ENCODE assay signal across 15 cellular contexts in genomic region chr6:36717231-36717825, GRCh38. TPM values are rescaled to one million over a fixed set of nuclear protein-coding genes. Genes with fewer than 3 reads are reported as not detected.
"Had no signal": no experiment of that assay in that cellular context is flagged by ENCODE, and none has a peak within 500 bp of the region (broad histone marks: within the 10 kb centered on the region; RNA-seq: fewer than 3 reads in every experiment).

No MANE protein-coding gene starts in this region.

- DNase-seq: activated CD4-positive, alpha-beta T cell treated with anti-CD3 and anti-CD28 coated beads for 4 hours; activated CD8-positive, alpha-beta memory T cell treated with anti-CD3 and anti-CD28 coated beads for 24 hours; foreskin keratinocyte; heart left ventricle; nephron progenitor cell; pancreas; T1000 had no signal

- H3K4me3 ChIP-seq: ascending aorta, heart left ventricle, pancreas, SJSA1, tibial nerve had no signal

- H3K4me3 Mint-ChIP-seq: nephron progenitor cell had no signal

- ATAC-seq: heart left ventricle, pancreas had no signal

- H3K27ac ChIP-seq: ascending aorta, heart left ventricle, pancreas, SJSA1, tibial nerve, VCaP had no signal

- H3K4me1 ChIP-seq: ascending aorta, heart left ventricle, pancreas, SJSA1, tibial nerve had no signal

- H3K27me3 ChIP-seq: ascending aorta, heart left ventricle, pancreas, SJSA1, tibial nerve had no signal

- H3K9me3 Mint-ChIP-seq: activated T-helper 2 cell treated with anti-CD3 and anti-CD28 coated beads, Interferon-gamma antibody, Interleukin-2, Interleukin-4, amounts not matched to agents 10 μg/mL and 5 μg/mL and 100 μg/mL, durations not matched to agents 14 hours and 24 hours and 36 hours; nephron progenitor cell had no signal

- H3K36me3 ChIP-seq: ascending aorta, heart left ventricle, pancreas, SJSA1, tibial nerve had no signal

- H3K9me3 ChIP-seq: ascending aorta, heart left ventricle, pancreas, SJSA1, tibial nerve had no signal

- H3K27ac Mint-ChIP-seq: activated T-helper 2 cell treated with anti-CD3 and anti-CD28 coated beads, Interferon-gamma antibody, Interleukin-2, Interleukin-4, amounts not matched to agents 10 μg/mL and 5 μg/mL and 100 μg/mL, durations not matched to agents 14 hours and 24 hours and 36 hours; nephron progenitor cell had no signal

RNA-seq across cellular contexts. Expression of gene RAB44, which starts 19.7 kb away (rescaled TPM):
- total RNA-seq: activated T-helper 2 cell treated with anti-CD3 and anti-CD28 coated beads, Interferon-gamma antibody, Interleukin-2, Interleukin-4, amounts not matched to agents 10 μg/mL and 5 μg/mL and 100 μg/mL, durations not matched to agents 14 hours and 24 hours and 36 hours; foreskin keratinocyte; lung microvascular endothelial cell; renal cortical epithelial cell; SJSA1; skeletal muscle tissue had no signal
